9 cellular contexts compared by ENCODE assay signal in the genomic region with DNA sequence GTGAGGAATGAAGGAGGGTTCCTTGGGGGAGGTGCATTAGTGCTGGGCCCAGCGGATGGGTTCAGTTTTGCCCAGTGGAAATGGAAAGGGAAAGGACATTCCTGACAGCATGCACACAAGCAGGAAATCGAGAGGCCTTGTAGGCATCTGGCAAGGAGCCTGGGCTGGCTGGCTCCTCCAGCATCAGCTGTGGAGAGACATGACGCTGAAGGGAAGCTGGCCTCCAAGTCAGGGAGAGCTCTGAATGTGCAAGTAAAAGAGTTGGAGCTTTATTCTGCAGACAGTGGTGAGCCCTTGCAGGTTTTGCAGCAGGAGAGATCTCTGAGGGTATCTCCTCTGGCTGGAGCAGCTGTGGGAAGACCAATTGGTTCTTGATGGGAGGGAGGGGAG.
A peak's percentile ranks its signal among the peaks of the same experiment; 100 is the strongest.
DNase-seq lines count a peak whose midpoint lies in the region; ATAC-seq and TF ChIP-seq lines count a peak whose summit lies in the region.
"Had no signal": no experiment of that assay in that cellular context is flagged by ENCODE, and none has a peak within 500 bp of the region (broad histone marks: within the 10 kb centered on the region; RNA-seq: fewer than 3 reads in every experiment).

No MANE protein-coding gene starts in this region.

- peak in 1 of 2 donors; percentile 15 for TF ChIP-seq POLR2A in adrenal gland (IDR thresholded peaks at IDR 0.05)

- DNase-seq in EH (ENCODE audit: low read depth) (peak; percentile 96), adrenal gland (peak; percentile 90 to 97 (median 94)), Right ventricle myocardium inferior (ENCODE audit: missing footprints) (peak; percentile 88), putamen (ENCODE audit: low spot score) (peak; percentile 47), T-helper 17 cell (no peak)
- DNase-seq in activated CD4-positive, alpha-beta T cell treated with anti-CD3 and anti-CD28 coated beads, Interleukin-2, amount 50 U/mL, for 4 hours, result no peak
- DNase-seq: naive thymus-derived CD8-positive, alpha-beta T cell had no signal

- no peak overlapping the region for H3K4me3 Mint-ChIP-seq in T-helper 17 cell
- H3K4me3 Mint-ChIP-seq: naive thymus-derived CD8-positive, alpha-beta T cell had no signal

- peak; percentile 85 for ATAC-seq in Right ventricle myocardium inferior
- ATAC-seq in GM19467 (IDR thresholded peaks at IDR 0.05; ENCODE audit: unreplicated experiment), result no peak
- no peak for ATAC-seq in T-helper 17 cell
- no peak for ATAC-seq in GM18868 (IDR thresholded peaks at IDR 0.05; ENCODE audit: unreplicated experiment)
- ATAC-seq: naive thymus-derived CD8-positive, alpha-beta T cell had no signal

- H3K36me3 Mint-ChIP-seq in T-helper 17 cell (ENCODE audit: low read depth), result no peaks in the 10 kb centered on the region

- no peak overlapping the region for H3K4me3 ChIP-seq in adrenal gland

- WGBS in adrenal gland, 4 donors, result 0 to 29% (median 16%) methylated on average over 3 of the region's 3 CpGs

- peaks cover 58% of the 10 kb centered on the region for H3K27me3 Mint-ChIP-seq in T-helper 17 cell

- H3K27ac Mint-ChIP-seq in T-helper 17 cell, result no peak overlapping the region

- peaks cover 2% of the 10 kb centered on the region for H3K4me1 Mint-ChIP-seq in T-helper 17 cell
- H3K4me1 Mint-ChIP-seq: naive thymus-derived CD8-positive, alpha-beta T cell had no signal

- no peak for TF ChIP-seq CTCF in adrenal gland (IDR thresholded peaks at IDR 0.05)

- intact Hi-C loops in adrenal gland (cut with DNase I) (loop anchor here in 1 of 2 donors (5.0 kb wide), 1 partner anchor 74 kb away; no protein-coding TSS in a partner anchor), Right ventricle myocardium inferior (cut with DNase I) (no loop called here)

- H3K36me3 ChIP-seq in adrenal gland (replicated peaks in 1 of 2), result no peaks in the 10 kb centered on the region

- peaks cover 0 to 15% of the 10 kb centered on the region in 2 donors for H3K4me1 ChIP-seq in adrenal gland (replicated peaks in 1 of 2)

- no peaks in the 10 kb centered on the region for H3K9me3 ChIP-seq in adrenal gland (replicated peaks in 1 of 3)
- no peaks in the 10 kb centered on the region for H3K9me3 ChIP-seq in T-helper 17 cell (ENCODE audit: control insufficient read depth, low read length, poor library complexity, severe bottlenecking)

- H3K27ac ChIP-seq in adrenal gland, result peak overlapping the region in 4 of 5 donors; percentile 7 to 76 (median 36)

- H3K27me3 ChIP-seq in adrenal gland, result no peaks in the 10 kb centered on the region

Comparison
In these comparisons a context has a peak if more than half of its experiments do, and no peak if none do; other contexts are left out.
1. DNase-seq: peak in EH (single experiment), adrenal gland (7 of 7), Right ventricle myocardium inferior (single experiment) and putamen (single experiment); none in T-helper 17 cell (0 of 3) and activated CD4-positive, alpha-beta T cell treated with anti-CD3 and anti-CD28 coated beads, Interleukin-2, amount 50 U/mL, for 4 hours (0 of 2).